ENCODE assay signal across 18 cellular contexts in the genomic region with DNA sequence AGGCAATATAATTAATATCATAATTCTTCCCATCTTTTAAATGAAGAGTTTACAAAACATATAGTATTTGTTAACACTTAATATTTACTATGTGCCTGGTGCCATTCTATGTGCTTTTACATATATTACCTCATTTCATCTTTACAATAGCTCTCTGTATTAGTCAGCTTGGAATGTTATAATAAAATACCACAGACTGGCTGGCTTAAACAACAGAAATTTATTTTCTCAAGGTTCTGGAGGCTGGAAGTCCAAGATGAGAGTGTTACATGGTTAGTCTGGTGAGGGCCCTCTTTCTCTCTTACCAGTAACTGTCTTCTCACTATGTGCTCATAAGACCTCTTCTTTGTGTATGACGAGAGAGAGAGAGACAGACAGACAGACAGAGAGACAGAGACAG.
"Had no signal": no experiment of that assay in that cellular context is flagged by ENCODE, and none has a peak within 500 bp of the region (broad histone marks: within the 10 kb centered on the region; RNA-seq: fewer than 3 reads in every experiment).

No MANE protein-coding gene starts in this region.

- H3K4me1 ChIP-seq: colonic mucosa, esophagus squamous epithelium, gastroesophageal sphincter, heart right ventricle, pancreas, sigmoid colon had no signal

- DNase-seq: activated B cell treated with CpG ODN at 0.5 μM for 24 hours; activated CD4-positive, alpha-beta T cell treated with anti-CD3 and anti-CD28 coated beads for 48 hours; activated CD8-positive, alpha-beta memory T cell treated with anti-CD3 and anti-CD28 coated beads, Interleukin-2, amount 50 U/mL, for 48 hours; activated gamma-delta T cell; activated T-cell treated with anti-CD3 and anti-CD28 coated beads, Interleukin-2, amount 50 U/mL, for 72 hours; amygdala; colonic mucosa; esophagus squamous epithelium; heart right ventricle; left colon; pancreas; sigmoid colon; stimulated activated CD4-positive, alpha-beta T cell treated with anti-CD3 and anti-CD28 coated beads, Interleukin-4, amount 100 ng/mL, for 24 hours; stimulated activated naive CD4-positive, alpha-beta T cell treated with Interleukin-2 at 50 U/mL for 16 hours; trophoblast cell had no signal

- H3K4me3 ChIP-seq: cardiac muscle cell, colonic mucosa, esophagus squamous epithelium, gastroesophageal sphincter, heart right ventricle, lung, pancreas, sigmoid colon had no signal

- ATAC-seq: activated T-cell treated with anti-CD3 and anti-CD28 coated beads, Interleukin-2, amount 50 U/mL, for 72 hours; gastroesophageal sphincter; heart right ventricle; left colon; pancreas had no signal

- H3K9me3 ChIP-seq: colonic mucosa, esophagus squamous epithelium, gastroesophageal sphincter, heart right ventricle, pancreas, sigmoid colon had no signal

- H3K36me3 ChIP-seq: cardiac muscle cell, colonic mucosa, esophagus squamous epithelium, gastroesophageal sphincter, heart right ventricle, pancreas, sigmoid colon had no signal

- H3K27ac ChIP-seq: cardiac muscle cell, colonic mucosa, esophagus squamous epithelium, gastroesophageal sphincter, heart right ventricle, pancreas, sigmoid colon had no signal

- H3K27me3 ChIP-seq: colonic mucosa, gastroesophageal sphincter, heart right ventricle, pancreas, sigmoid colon had no signal
